Comparison of ENCODE assay signal across 20 cellular contexts in genomic region chr16:56618138-56618537, GRCh38. TPM values are rescaled to one million over a fixed set of nuclear protein-coding genes. Genes with fewer than 3 reads are reported as not detected.
DNase-seq lines count a peak whose midpoint lies in the region; ATAC-seq and TF ChIP-seq lines count a peak whose summit lies in the region.
"Had no signal": no experiment of that assay in that cellular context is flagged by ENCODE, and none has a peak within 500 bp of the region (broad histone marks: within the 10 kb centered on the region; RNA-seq: fewer than 3 reads in every experiment).

No MANE protein-coding gene starts in this region.

- H3K27ac ChIP-seq in heart right ventricle, result peak overlapping the region in 5 of 10 donors; percentile 64 to 82 (median 79)
- peak overlapping the region; percentile 61 to 70 for H3K27ac ChIP-seq in tibial artery
- H3K27ac ChIP-seq in mesendoderm (ENCODE audit: low read depth, low read length), result no peak overlapping the region
- H3K27ac ChIP-seq: cardiac muscle cell had no signal

- no peak for ATAC-seq in heart right ventricle
- ATAC-seq in Right ventricle myocardium superior (ENCODE audit: poor library complexity), result no peak
- ATAC-seq in natural killer cell, result no peak

- peak overlapping the region; percentile 82 for H3K4me3 Mint-ChIP-seq in activated T-helper 1 cell treated with anti-CD3 and anti-CD28 coated beads, Interleukin-12 subunit alpha, Interleukin-12 subunit beta, Interleukin-2, Interleukin-4 antibody, amounts not matched to agents 30 ng/mL and 10 ng/mL and 1 ng/mL, durations not matched to agents 14 hours and 24 hours and 36 hours
- H3K4me3 Mint-ChIP-seq in natural killer cell, result no peak overlapping the region

- H3K4ac ChIP-seq in mesendoderm (ENCODE audit: low read depth, low read length), result no peak overlapping the region

- H4K8ac ChIP-seq in mesendoderm (ENCODE audit: low read depth, low read length), result no peak overlapping the region

- no peak overlapping the region for H3K27ac Mint-ChIP-seq in activated T-helper 1 cell treated with anti-CD3 and anti-CD28 coated beads, Interleukin-12 subunit alpha, Interleukin-12 subunit beta, Interleukin-2, Interleukin-4 antibody, amounts not matched to agents 30 ng/mL and 10 ng/mL and 1 ng/mL, durations not matched to agents 14 hours and 24 hours and 36 hours
- H3K27ac Mint-ChIP-seq in natural killer cell, result no peak overlapping the region
- H3K27ac Mint-ChIP-seq: activated naive CD4-positive, alpha-beta T cell treated with anti-CD3 and anti-CD28 coated beads, Interleukin-2, amount 50 U/mL, for 24 hours; nephron progenitor cell had no signal

- H3K18ac ChIP-seq in mesendoderm (ENCODE audit: low read length), result no peak overlapping the region

- H3K56ac ChIP-seq in mesendoderm (ENCODE audit: low read length), result no peak overlapping the region

- no peaks in the 10 kb centered on the region for H3K36me3 Mint-ChIP-seq in activated T-helper 1 cell treated with anti-CD3 and anti-CD28 coated beads, Interleukin-12 subunit alpha, Interleukin-12 subunit beta, Interleukin-2, Interleukin-4 antibody, amounts not matched to agents 30 ng/mL and 10 ng/mL and 1 ng/mL, durations not matched to agents 14 hours and 24 hours and 36 hours (ENCODE audit: low read depth)
- no peaks in the 10 kb centered on the region for H3K36me3 Mint-ChIP-seq in natural killer cell
- H3K36me3 Mint-ChIP-seq: activated naive CD4-positive, alpha-beta T cell treated with anti-CD3 and anti-CD28 coated beads, Interleukin-2, amount 50 U/mL, for 24 hours had no signal

- H3K9me3 ChIP-seq in heart right ventricle (no peaks in the 10 kb centered on the region), iPS-15b (ENCODE audit: control insufficient read depth, insufficient read depth, low read length) (no peaks in the 10 kb centered on the region), tibial artery (no peaks in the 10 kb centered on the region)
- H3K9me3 ChIP-seq: stomach had no signal

- 76 to 79% methylated on average over 6 of the region's 6 CpGs for WGBS in heart right ventricle, 2 donors
- no CpG with 5 or more reads among the region's 6 CpGs for WGBS in mesendoderm (ENCODE audit: extremely low coverage, insufficient coverage, low lambda C conversion rate)

- DNase-seq in heart right ventricle (no peak), Right ventricle myocardium superior (no peak), tibial artery (no peak), mesendoderm (no peak), natural killer cell (no peak), NCI-H2081 treated with DMSO at 0.1 percent for 48 hours (lab: John Stamatoyannopoulos, UW) (no peak)
- no peak for DNase-seq in activated T-helper 1 cell treated with anti-CD3 and anti-CD28 coated beads, Interleukin-12 subunit alpha, Interleukin-12 subunit beta, Interleukin-2, Interleukin-4 antibody, amounts not matched to agents 30 ng/mL and 10 ng/mL and 1 ng/mL, durations not matched to agents 14 hours and 24 hours and 36 hours (ENCODE audit: low spot score)
- DNase-seq: effector CD8-positive, alpha-beta T cell; NCI-H1048; NCI-H2171 treated with DMSO at 0.1 percent for 48 hours; nephron progenitor cell; stomach; SW 1271 had no signal

- no peak overlapping the region for H3K4me2 ChIP-seq in mesendoderm (ENCODE audit: low read length)

- H3K4me1 ChIP-seq in heart right ventricle (peaks cover 7 to 32% (median 20%) of the 10 kb centered on the region in 9 donors), iPS-15b (ENCODE audit: control insufficient read depth, insufficient read depth, low read length) (peaks cover 17% of the 10 kb centered on the region), tibial artery (peaks cover 0 to 17% (median 11%) of the 10 kb centered on the region in 4 donors), mesendoderm (ENCODE audit: control insufficient read depth, low read depth, low read length) (peaks cover 5% of the 10 kb centered on the region)

- no peak overlapping the region for H2BK120ac ChIP-seq in mesendoderm (ENCODE audit: low read depth, low read length)

- no peaks in the 10 kb centered on the region for H3K79me2 ChIP-seq in mesendoderm (ENCODE audit: control insufficient read depth, insufficient read depth, low read length)

- H3K23ac ChIP-seq in mesendoderm (ENCODE audit: low read length), result no peak overlapping the region

- H3K79me1 ChIP-seq in mesendoderm (ENCODE audit: low read length), result no peaks in the 10 kb centered on the region

- no peak overlapping the region for H4K5ac ChIP-seq in mesendoderm (ENCODE audit: low read length)

- no peak overlapping the region for H3K9ac ChIP-seq in iPS-15b (ENCODE audit: low read depth, low read length)
- no peak overlapping the region for H3K9ac ChIP-seq in mesendoderm (ENCODE audit: low read length)

- H3K27me3 Mint-ChIP-seq in activated T-helper 1 cell treated with anti-CD3 and anti-CD28 coated beads, Interleukin-12 subunit alpha, Interleukin-12 subunit beta, Interleukin-2, Interleukin-4 antibody, amounts not matched to agents 30 ng/mL and 10 ng/mL and 1 ng/mL, durations not matched to agents 14 hours and 24 hours and 36 hours (ENCODE audit: insufficient read depth), result peaks cover 6% of the 10 kb centered on the region
- H3K27me3 Mint-ChIP-seq in natural killer cell (ENCODE audit: low read depth in 2 of 2), result peaks cover 19 to 40% of the 10 kb centered on the region in 2 donors

- TF ChIP-seq CTCF in heart right ventricle (IDR thresholded peaks at IDR 0.05) (no peak), tibial artery (IDR thresholded peaks at IDR 0.05) (no peak), natural killer cell (IDR thresholded peaks at IDR 0.05) (no peak)

- H2BK5ac ChIP-seq in mesendoderm (ENCODE audit: low read length), result no peak overlapping the region

- intact Hi-C loops in heart right ventricle (cut with DNase I), result no loop called here
- intact Hi-C loops in Right ventricle myocardium superior (cut with DNase I), result no loop called here
- intact Hi-C loops in activated T-helper 1 cell treated with anti-CD3 and anti-CD28 coated beads, Interleukin-12 subunit alpha, Interleukin-12 subunit beta, Interleukin-2, Interleukin-4 antibody, amounts not matched to agents 30 ng/mL and 10 ng/mL and 1 ng/mL, durations not matched to agents 14 hours and 24 hours and 36 hours (cut with micrococcal nuclease), result loop anchor here (10.0 kb wide), 1 partner anchor 427 kb away; no protein-coding TSS in a partner anchor
- intact Hi-C loops in tibial artery (cut with DNase I; ENCODE audit: low total_unique reads), result no loop called here
- intact Hi-C loops in natural killer cell (cut with micrococcal nuclease), result no loop called here

- H3K4me1 Mint-ChIP-seq in activated T-helper 1 cell treated with anti-CD3 and anti-CD28 coated beads, Interleukin-12 subunit alpha, Interleukin-12 subunit beta, Interleukin-2, Interleukin-4 antibody, amounts not matched to agents 30 ng/mL and 10 ng/mL and 1 ng/mL, durations not matched to agents 14 hours and 24 hours and 36 hours (ENCODE audit: low read depth), result peaks cover 34% of the 10 kb centered on the region
- peaks cover 0 to 10% of the 10 kb centered on the region in 2 donors for H3K4me1 Mint-ChIP-seq in natural killer cell

- H3K36me3 ChIP-seq in heart right ventricle, result no peaks in the 10 kb centered on the region
- H3K36me3 ChIP-seq in iPS-15b (ENCODE audit: control insufficient read depth, insufficient read depth, low read length), result no peaks in the 10 kb centered on the region
- no peaks in the 10 kb centered on the region for H3K36me3 ChIP-seq in tibial artery
- no peaks in the 10 kb centered on the region for H3K36me3 ChIP-seq in mesendoderm (ENCODE audit: control insufficient read depth, insufficient read depth, low read length)
- H3K36me3 ChIP-seq: cardiac muscle cell, stomach had no signal

- H3K4me3 ChIP-seq in heart right ventricle, result peak overlapping the region in 6 of 10 donors; percentile 44 to 71 (median 54)
- peak overlapping the region; percentile 18 for H3K4me3 ChIP-seq in iPS-15b (ENCODE audit: low read depth, low read length)
- H3K4me3 ChIP-seq in tibial artery, result no peak overlapping the region
- H3K4me3 ChIP-seq in mesendoderm (ENCODE audit: low read length), result no peak overlapping the region
- H3K4me3 ChIP-seq: cardiac muscle cell had no signal

- no peak overlapping the region for H2AK5ac ChIP-seq in mesendoderm (ENCODE audit: low read length)

- H3K9me3 Mint-ChIP-seq in activated T-helper 1 cell treated with anti-CD3 and anti-CD28 coated beads, Interleukin-12 subunit alpha, Interleukin-12 subunit beta, Interleukin-2, Interleukin-4 antibody, amounts not matched to agents 30 ng/mL and 10 ng/mL and 1 ng/mL, durations not matched to agents 14 hours and 24 hours and 36 hours, result no peaks in the 10 kb centered on the region
- H3K9me3 Mint-ChIP-seq in natural killer cell, result no peaks in the 10 kb centered on the region
- H3K9me3 Mint-ChIP-seq: activated naive CD4-positive, alpha-beta T cell treated with anti-CD3 and anti-CD28 coated beads, Interleukin-2, amount 50 U/mL, for 24 hours had no signal

- no peak overlapping the region for H2BK15ac ChIP-seq in mesendoderm (replicated peaks; ENCODE audit: low read depth)

- H3K27me3 ChIP-seq in heart right ventricle (peaks cover 0 to 25% (median 0%) of the 10 kb centered on the region in 7 donors), iPS-15b (ENCODE audit: control insufficient read depth, insufficient read depth, low read length) (peaks cover 85% of the 10 kb centered on the region), tibial artery (no peaks in the 10 kb centered on the region), mesendoderm (ENCODE audit: insufficient read depth, low read length, poor library complexity) (peaks cover 34% of the 10 kb centered on the region)

RNA-seq across cellular contexts. Expression of gene MT1E, which starts 7.4 kb away (rescaled TPM):
- 100 to 1,000 TPM in 5 of 10 donors, 10 to 100 TPM in 5; 83.3 to 164 (median 97.0) TPM for total RNA-seq in heart right ventricle
- polyA plus RNA-seq in heart right ventricle, result 100 to 1,000 TPM in 1 of 2 donors, 10 to 100 TPM in 1; 31.9 to 268 TPM
- 109 TPM for total RNA-seq in Right ventricle myocardium superior
- total RNA-seq in activated T-helper 1 cell treated with anti-CD3 and anti-CD28 coated beads, Interleukin-12 subunit alpha, Interleukin-12 subunit beta, Interleukin-2, Interleukin-4 antibody, amounts not matched to agents 30 ng/mL and 10 ng/mL and 1 ng/mL, durations not matched to agents 14 hours and 24 hours and 36 hours, result 135 TPM in 2 replicates
- polyA plus RNA-seq in mesendoderm (2013, experiment 1 of 2), result 4.4 TPM
- polyA plus RNA-seq in mesendoderm (2013, experiment 2 of 2), result 6.1 TPM
- 1 to 10 TPM in 1 of 3 donors, under 1 TPM in 1, not detected in 1; 0.40 to 3.2 TPM for total RNA-seq in natural killer cell

RNA-seq across cellular contexts. Expression of gene MT2A, which starts 9.8 kb away (rescaled TPM):
- 100 to 1,000 TPM in 6 of 10 donors, 10 to 100 TPM in 4; 88.8 to 354 (median 109) TPM for total RNA-seq in heart right ventricle
- 100 to 1,000 TPM; 195 to 231 TPM for polyA plus RNA-seq in heart right ventricle
- 87.9 TPM for total RNA-seq in Right ventricle myocardium superior
- total RNA-seq in activated T-helper 1 cell treated with anti-CD3 and anti-CD28 coated beads, Interleukin-12 subunit alpha, Interleukin-12 subunit beta, Interleukin-2, Interleukin-4 antibody, amounts not matched to agents 30 ng/mL and 10 ng/mL and 1 ng/mL, durations not matched to agents 14 hours and 24 hours and 36 hours, result 348 and 365 TPM in 2 replicates
- 36.7 TPM for polyA plus RNA-seq in mesendoderm (2013, experiment 1 of 2)
- 37.4 TPM for polyA plus RNA-seq in mesendoderm (2013, experiment 2 of 2)
- 10 to 100 TPM; 33.0 to 81.5 (median 70.6) TPM for total RNA-seq in natural killer cell
- total RNA-seq: cardiac muscle cell had no signal

RNA-seq across cellular contexts. Expression of gene MT1M, which starts 14.3 kb away (rescaled TPM):
- total RNA-seq in heart right ventricle (10 to 100 TPM in 1 of 10 donors, 1 to 10 TPM in 5, under 1 TPM in 4; 0.75 to 24.3 (median 1.7) TPM), Right ventricle myocardium superior (5.4 TPM), natural killer cell (not detected)
- polyA plus RNA-seq in heart right ventricle, result 10 to 100 TPM; 11.9 to 25.4 TPM
- total RNA-seq in activated T-helper 1 cell treated with anti-CD3 and anti-CD28 coated beads, Interleukin-12 subunit alpha, Interleukin-12 subunit beta, Interleukin-2, Interleukin-4 antibody, amounts not matched to agents 30 ng/mL and 10 ng/mL and 1 ng/mL, durations not matched to agents 14 hours and 24 hours and 36 hours, result not detected in 2 replicates
- 0.08 TPM for polyA plus RNA-seq in mesendoderm (2013, experiment 1 of 2)
- polyA plus RNA-seq in mesendoderm (2013, experiment 2 of 2), result 0.24 TPM
- total RNA-seq: cardiac muscle cell, fibroblast of villous mesenchyme had no signal
- polyA plus RNA-seq: cardiac muscle cell had no signal

RNA-seq across cellular contexts. Expression of gene MT1A, which starts 20.3 kb away (rescaled TPM):
- total RNA-seq in heart right ventricle (10 to 100 TPM in 1 of 10 donors, 1 to 10 TPM in 5, under 1 TPM in 2, not detected in 2; 0.71 to 67.7 (median 2.6) TPM), Right ventricle myocardium superior (2.3 TPM), natural killer cell (not detected)
- polyA plus RNA-seq in heart right ventricle, result 100 to 1,000 TPM in 1 of 2 donors, 10 to 100 TPM in 1; 11.1 to 102 TPM
- 0.60 and 4.1 TPM in 2 replicates for total RNA-seq in activated T-helper 1 cell treated with anti-CD3 and anti-CD28 coated beads, Interleukin-12 subunit alpha, Interleukin-12 subunit beta, Interleukin-2, Interleukin-4 antibody, amounts not matched to agents 30 ng/mL and 10 ng/mL and 1 ng/mL, durations not matched to agents 14 hours and 24 hours and 36 hours
- polyA plus RNA-seq in mesendoderm (2013, experiment 1 of 2), result not detected
- not detected for polyA plus RNA-seq in mesendoderm (2013, experiment 2 of 2)
- total RNA-seq: cardiac muscle cell had no signal
- polyA plus RNA-seq: cardiac muscle cell had no signal

RNA-seq across cellular contexts. Expression of gene MT3, which starts 28.8 kb away (rescaled TPM):
- total RNA-seq in heart right ventricle (10 to 100 TPM in 1 of 10 donors, 1 to 10 TPM in 9; 1.9 to 11.6 (median 4.1) TPM), Right ventricle myocardium superior (3.5 TPM), natural killer cell (not detected)
- polyA plus RNA-seq in heart right ventricle, result 10 to 100 TPM in 1 of 2 donors, 1 to 10 TPM in 1; 4.4 to 29.8 TPM
- 1.9 and 2.7 TPM in 2 replicates for total RNA-seq in activated T-helper 1 cell treated with anti-CD3 and anti-CD28 coated beads, Interleukin-12 subunit alpha, Interleukin-12 subunit beta, Interleukin-2, Interleukin-4 antibody, amounts not matched to agents 30 ng/mL and 10 ng/mL and 1 ng/mL, durations not matched to agents 14 hours and 24 hours and 36 hours
- 0.22 TPM for polyA plus RNA-seq in mesendoderm (2013, experiment 1 of 2)
- polyA plus RNA-seq in mesendoderm (2013, experiment 2 of 2), result 0.22 TPM
- total RNA-seq: cardiac muscle cell, fibroblast of villous mesenchyme, liver, pulmonary artery endothelial cell, RPMI7951 had no signal
- polyA plus RNA-seq: liver had no signal

Comparison
In these comparisons a context has a peak if more than half of its experiments do, and no peak if none do; other contexts are left out.
1. H3K4me3 ChIP-seq: peak in heart right ventricle (6 of 10) and iPS-15b (single experiment); none in tibial artery (0 of 2) and mesendoderm (single experiment).
2. RNA of gene MT1E, which starts 7.4 kb away (total RNA-seq): 135 TPM in activated T-helper 1 cell treated with anti-CD3 and anti-CD28 coated beads, Interleukin-12 subunit alpha, Interleukin-12 subunit beta, Interleukin-2, Interleukin-4 antibody, amounts not matched to agents 30 ng/mL and 10 ng/mL and 1 ng/mL, durations not matched to agents 14 hours and 24 hours and 36 hours, 109 TPM in Right ventricle myocardium superior (single experiment) and 83.3 to 164 TPM in heart right ventricle; 0.40 to 3.2 TPM in natural killer cell; every median in the first group is over 10 times any median in the second.